1 cellular context compared by ENCODE assay signal in the genomic region with DNA sequence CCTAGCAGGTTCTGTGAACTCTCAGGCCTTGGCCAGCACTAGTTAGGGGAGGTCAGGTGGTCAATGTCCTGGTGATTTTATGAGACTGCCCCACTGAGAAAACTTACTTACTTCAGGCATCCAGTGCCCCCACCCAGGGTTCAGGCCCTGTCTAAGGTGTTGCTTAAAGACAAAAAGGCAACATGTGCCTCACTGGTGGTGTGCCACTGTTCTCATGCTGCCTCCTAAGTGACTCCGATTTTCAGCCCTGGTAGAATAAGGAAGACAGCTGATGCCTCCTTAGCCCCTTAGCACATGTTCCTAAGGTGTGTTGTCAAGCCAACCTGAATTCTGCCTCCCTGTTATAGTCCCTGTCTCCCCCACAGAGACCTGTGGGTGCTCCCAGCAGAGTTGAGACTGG.
TF ChIP-seq lines count a peak whose summit lies in the region.

No MANE protein-coding gene starts in this region.

TF ChIP-seq in GM12878, 131 proteins besides CTCF, POLR2A, EP300 and RAD21:
- TF ChIP-seq TCF7 (IDR thresholded peaks at IDR 0.05; ENCODE audit: borderline replicate concordance) (no peak), KAT2A (conservative IDR thresholded peaks at IDR 0.05; ENCODE audit: control insufficient read depth, low read depth, low read length) (no peak), CEBPB (IDR thresholded peaks at IDR 0.05; ENCODE audit: borderline replicate concordance in 1 of 2, low read depth in 2 of 2, low read length in 2 of 2) (no peak), NRF1 (conservative IDR thresholded peaks at IDR 0.05; ENCODE audit: low read depth, low read length) (no peak), YY1 (IDR thresholded peaks at IDR 0.05; ENCODE audit: low read depth, low read length) (no peak), ZZZ3 (IDR thresholded peaks at IDR 0.05; ENCODE audit: control insufficient read depth, insufficient read length, low read depth) (no peak), RCOR1 (conservative IDR thresholded peaks at IDR 0.05; ENCODE audit: low read depth, low read length) (no peak), IRF4 (IDR thresholded peaks at IDR 0.05; ENCODE audit: low read depth, low read length) (no peak), STAT1 (conservative IDR thresholded peaks at IDR 0.05) (no peak), KDM1A (IDR thresholded peaks at IDR 0.05; ENCODE audit: borderline replicate concordance) (no peak), TCF3 (IDR thresholded peaks at IDR 0.05; ENCODE audit: borderline replicate concordance, insufficient read depth, low read depth, low read length) (no peak), CBX5 (IDR thresholded peaks at IDR 0.05; ENCODE audit: low read depth) (no peak), USF1 (IDR thresholded peaks at IDR 0.05; ENCODE audit: borderline replicate concordance, extremely low read length, insufficient read depth, low read depth, low read length) (no peak)
- TF ChIP-seq, protein P1, sequence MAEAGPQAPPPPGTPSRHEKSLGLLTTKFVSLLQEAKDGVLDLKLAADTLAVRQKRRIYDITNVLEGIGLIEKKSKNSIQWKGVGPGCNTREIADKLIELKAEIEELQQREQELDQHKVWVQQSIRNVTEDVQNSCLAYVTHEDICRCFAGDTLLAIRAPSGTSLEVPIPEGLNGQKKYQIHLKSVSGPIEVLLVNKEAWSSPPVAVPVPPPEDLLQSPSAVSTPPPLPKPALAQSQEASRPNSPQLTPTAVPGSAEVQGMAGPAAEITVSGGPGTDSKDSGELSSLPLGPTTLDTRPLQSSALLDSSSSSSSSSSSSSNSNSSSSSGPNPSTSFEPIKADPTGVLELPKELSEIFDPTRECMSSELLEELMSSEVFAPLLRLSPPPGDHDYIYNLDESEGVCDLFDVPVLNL (IDR thresholded peaks at IDR 0.05; ENCODE audit: low read depth, low read length): no peak
- TF ChIP-seq, protein P2, sequence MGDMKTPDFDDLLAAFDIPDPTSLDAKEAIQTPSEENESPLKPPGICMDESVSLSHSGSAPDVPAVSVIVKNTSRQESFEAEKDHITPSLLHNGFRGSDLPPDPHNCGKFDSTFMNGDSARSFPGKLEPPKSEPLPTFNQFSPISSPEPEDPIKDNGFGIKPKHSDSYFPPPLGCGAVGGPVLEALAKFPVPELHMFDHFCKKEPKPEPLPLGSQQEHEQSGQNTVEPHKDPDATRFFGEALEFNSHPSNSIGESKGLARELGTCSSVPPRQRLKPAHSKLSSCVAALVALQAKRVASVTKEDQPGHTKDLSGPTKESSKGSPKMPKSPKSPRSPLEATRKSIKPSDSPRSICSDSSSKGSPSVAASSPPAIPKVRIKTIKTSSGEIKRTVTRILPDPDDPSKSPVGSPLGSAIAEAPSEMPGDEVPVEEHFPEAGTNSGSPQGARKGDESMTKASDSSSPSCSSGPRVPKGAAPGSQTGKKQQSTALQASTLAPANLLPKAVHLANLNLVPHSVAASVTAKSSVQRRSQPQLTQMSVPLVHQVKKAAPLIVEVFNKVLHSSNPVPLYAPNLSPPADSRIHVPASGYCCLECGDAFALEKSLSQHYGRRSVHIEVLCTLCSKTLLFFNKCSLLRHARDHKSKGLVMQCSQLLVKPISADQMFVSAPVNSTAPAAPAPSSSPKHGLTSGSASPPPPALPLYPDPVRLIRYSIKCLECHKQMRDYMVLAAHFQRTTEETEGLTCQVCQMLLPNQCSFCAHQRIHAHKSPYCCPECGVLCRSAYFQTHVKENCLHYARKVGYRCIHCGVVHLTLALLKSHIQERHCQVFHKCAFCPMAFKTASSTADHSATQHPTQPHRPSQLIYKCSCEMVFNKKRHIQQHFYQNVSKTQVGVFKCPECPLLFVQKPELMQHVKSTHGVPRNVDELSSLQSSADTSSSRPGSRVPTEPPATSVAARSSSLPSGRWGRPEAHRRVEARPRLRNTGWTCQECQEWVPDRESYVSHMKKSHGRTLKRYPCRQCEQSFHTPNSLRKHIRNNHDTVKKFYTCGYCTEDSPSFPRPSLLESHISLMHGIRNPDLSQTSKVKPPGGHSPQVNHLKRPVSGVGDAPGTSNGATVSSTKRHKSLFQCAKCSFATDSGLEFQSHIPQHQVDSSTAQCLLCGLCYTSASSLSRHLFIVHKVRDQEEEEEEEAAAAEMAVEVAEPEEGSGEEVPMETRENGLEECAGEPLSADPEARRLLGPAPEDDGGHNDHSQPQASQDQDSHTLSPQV (IDR thresholded peaks at IDR 0.05): no peak
- TF ChIP-seq, protein P3, sequence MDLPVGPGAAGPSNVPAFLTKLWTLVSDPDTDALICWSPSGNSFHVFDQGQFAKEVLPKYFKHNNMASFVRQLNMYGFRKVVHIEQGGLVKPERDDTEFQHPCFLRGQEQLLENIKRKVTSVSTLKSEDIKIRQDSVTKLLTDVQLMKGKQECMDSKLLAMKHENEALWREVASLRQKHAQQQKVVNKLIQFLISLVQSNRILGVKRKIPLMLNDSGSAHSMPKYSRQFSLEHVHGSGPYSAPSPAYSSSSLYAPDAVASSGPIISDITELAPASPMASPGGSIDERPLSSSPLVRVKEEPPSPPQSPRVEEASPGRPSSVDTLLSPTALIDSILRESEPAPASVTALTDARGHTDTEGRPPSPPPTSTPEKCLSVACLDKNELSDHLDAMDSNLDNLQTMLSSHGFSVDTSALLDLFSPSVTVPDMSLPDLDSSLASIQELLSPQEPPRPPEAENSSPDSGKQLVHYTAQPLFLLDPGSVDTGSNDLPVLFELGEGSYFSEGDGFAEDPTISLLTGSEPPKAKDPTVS (IDR thresholded peaks at IDR 0.05; ENCODE audit: low read depth, low read length): no peak
- TF ChIP-seq, protein P4, sequence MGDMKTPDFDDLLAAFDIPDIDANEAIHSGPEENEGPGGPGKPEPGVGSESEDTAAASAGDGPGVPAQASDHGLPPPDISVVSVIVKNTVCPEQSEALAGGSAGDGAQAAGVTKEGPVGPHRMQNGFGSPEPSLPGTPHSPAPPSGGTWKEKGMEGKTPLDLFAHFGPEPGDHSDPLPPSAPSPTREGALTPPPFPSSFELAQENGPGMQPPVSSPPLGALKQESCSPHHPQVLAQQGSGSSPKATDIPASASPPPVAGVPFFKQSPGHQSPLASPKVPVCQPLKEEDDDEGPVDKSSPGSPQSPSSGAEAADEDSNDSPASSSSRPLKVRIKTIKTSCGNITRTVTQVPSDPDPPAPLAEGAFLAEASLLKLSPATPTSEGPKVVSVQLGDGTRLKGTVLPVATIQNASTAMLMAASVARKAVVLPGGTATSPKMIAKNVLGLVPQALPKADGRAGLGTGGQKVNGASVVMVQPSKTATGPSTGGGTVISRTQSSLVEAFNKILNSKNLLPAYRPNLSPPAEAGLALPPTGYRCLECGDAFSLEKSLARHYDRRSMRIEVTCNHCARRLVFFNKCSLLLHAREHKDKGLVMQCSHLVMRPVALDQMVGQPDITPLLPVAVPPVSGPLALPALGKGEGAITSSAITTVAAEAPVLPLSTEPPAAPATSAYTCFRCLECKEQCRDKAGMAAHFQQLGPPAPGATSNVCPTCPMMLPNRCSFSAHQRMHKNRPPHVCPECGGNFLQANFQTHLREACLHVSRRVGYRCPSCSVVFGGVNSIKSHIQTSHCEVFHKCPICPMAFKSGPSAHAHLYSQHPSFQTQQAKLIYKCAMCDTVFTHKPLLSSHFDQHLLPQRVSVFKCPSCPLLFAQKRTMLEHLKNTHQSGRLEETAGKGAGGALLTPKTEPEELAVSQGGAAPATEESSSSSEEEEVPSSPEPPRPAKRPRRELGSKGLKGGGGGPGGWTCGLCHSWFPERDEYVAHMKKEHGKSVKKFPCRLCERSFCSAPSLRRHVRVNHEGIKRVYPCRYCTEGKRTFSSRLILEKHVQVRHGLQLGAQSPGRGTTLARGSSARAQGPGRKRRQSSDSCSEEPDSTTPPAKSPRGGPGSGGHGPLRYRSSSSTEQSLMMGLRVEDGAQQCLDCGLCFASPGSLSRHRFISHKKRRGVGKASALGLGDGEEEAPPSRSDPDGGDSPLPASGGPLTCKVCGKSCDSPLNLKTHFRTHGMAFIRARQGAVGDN (IDR thresholded peaks at IDR 0.05): no peak
- TF ChIP-seq, protein P5, sequence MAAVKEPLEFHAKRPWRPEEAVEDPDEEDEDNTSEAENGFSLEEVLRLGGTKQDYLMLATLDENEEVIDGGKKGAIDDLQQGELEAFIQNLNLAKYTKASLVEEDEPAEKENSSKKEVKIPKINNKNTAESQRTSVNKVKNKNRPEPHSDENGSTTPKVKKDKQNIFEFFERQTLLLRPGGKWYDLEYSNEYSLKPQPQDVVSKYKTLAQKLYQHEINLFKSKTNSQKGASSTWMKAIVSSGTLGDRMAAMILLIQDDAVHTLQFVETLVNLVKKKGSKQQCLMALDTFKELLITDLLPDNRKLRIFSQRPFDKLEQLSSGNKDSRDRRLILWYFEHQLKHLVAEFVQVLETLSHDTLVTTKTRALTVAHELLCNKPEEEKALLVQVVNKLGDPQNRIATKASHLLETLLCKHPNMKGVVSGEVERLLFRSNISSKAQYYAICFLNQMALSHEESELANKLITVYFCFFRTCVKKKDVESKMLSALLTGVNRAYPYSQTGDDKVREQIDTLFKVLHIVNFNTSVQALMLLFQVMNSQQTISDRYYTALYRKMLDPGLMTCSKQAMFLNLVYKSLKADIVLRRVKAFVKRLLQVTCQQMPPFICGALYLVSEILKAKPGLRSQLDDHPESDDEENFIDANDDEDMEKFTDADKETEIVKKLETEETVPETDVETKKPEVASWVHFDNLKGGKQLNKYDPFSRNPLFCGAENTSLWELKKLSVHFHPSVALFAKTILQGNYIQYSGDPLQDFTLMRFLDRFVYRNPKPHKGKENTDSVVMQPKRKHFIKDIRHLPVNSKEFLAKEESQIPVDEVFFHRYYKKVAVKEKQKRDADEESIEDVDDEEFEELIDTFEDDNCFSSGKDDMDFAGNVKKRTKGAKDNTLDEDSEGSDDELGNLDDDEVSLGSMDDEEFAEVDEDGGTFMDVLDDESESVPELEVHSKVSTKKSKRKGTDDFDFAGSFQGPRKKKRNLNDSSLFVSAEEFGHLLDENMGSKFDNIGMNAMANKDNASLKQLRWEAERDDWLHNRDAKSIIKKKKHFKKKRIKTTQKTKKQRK (IDR thresholded peaks at IDR 0.05; ENCODE audit: low read depth, low read length): no peak
- TF ChIP-seq, protein P6, sequence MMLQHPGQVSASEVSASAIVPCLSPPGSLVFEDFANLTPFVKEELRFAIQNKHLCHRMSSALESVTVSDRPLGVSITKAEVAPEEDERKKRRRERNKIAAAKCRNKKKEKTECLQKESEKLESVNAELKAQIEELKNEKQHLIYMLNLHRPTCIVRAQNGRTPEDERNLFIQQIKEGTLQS (IDR thresholded peaks at IDR 0.05; ENCODE audit: borderline replicate concordance, extremely low read depth, low read depth, low read length): no peak
